In the genomic region with DNA sequence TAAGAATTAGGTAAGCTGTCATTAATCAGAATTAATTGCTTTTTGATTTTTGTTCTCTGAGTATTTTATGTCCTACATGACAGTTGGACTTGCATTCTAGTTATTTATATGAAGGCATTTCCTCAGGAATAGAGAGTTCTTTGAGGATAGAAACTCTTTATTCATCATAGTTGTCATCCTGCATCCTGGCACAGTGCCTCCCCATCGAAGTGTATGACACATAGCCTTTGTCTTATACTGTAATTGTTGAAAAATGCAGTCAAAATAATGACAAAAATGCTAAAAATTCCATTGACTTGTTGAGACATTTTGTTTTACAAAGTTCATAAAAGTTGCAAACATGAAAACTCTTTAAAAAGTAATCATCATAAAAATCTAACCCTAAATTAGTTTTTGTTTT, we compare ENCODE assay signal across 23 cellular contexts. TPM values are rescaled to one million over a fixed set of nuclear protein-coding genes. Genes with fewer than 3 reads are reported as not detected.
A peak's percentile ranks its signal among the peaks of the same experiment; 100 is the strongest.
DNase-seq lines count a peak whose midpoint lies in the region; ATAC-seq, FAIRE-seq and TF ChIP-seq lines count a peak whose summit lies in the region.
"Had no signal": no experiment of that assay in that cellular context is flagged by ENCODE, and none has a peak within 500 bp of the region (broad histone marks: within the 10 kb centered on the region; RNA-seq: fewer than 3 reads in every experiment).

No MANE protein-coding gene starts in this region.

- H3K36me3 ChIP-seq in astrocyte (ENCODE audit: insufficient read depth, low read length) (no peaks in the 10 kb centered on the region), OCI-LY7 (ENCODE audit: insufficient read depth, low read length) (no peaks in the 10 kb centered on the region)
- no peaks in the 10 kb centered on the region for H3K36me3 ChIP-seq in CD8-positive, alpha-beta T cell (ENCODE audit: insufficient read depth, low read length)
- H3K36me3 ChIP-seq: colonic mucosa, esophagus squamous epithelium, uterus had no signal

- peaks cover 6% of the 10 kb centered on the region for H3K9me3 Mint-ChIP-seq in astrocyte (ENCODE audit: unreplicated experiment)
- peaks cover 9% of the 10 kb centered on the region for H3K9me3 Mint-ChIP-seq in CD8-positive, alpha-beta T cell
- H3K9me3 Mint-ChIP-seq: stimulated activated naive CD8-positive, alpha-beta T cell treated with anti-CD3 and anti-CD28 coated beads, Interleukin-15, Interleukin-2, amounts not matched to agents 100 ng/mL and 50 ng/mL, for 24 hours had no signal

- no peaks in the 10 kb centered on the region for H3K36me3 Mint-ChIP-seq in astrocyte (ENCODE audit: low read depth, unreplicated experiment)
- H3K36me3 Mint-ChIP-seq in CD8-positive, alpha-beta T cell: no peaks in the 10 kb centered on the region

- H3K4me3 Mint-ChIP-seq in astrocyte (ENCODE audit: unreplicated experiment): no peak overlapping the region
- no peak overlapping the region for H3K4me3 Mint-ChIP-seq in CD8-positive, alpha-beta T cell
- H3K4me3 Mint-ChIP-seq: activated CD4-positive, alpha-beta T cell treated with anti-CD3 and anti-CD28 coated beads, Interleukin-2, amount 10 ng/mL, durations not matched to agents 7 days and 5 days; H9; stimulated activated naive CD8-positive, alpha-beta T cell treated with anti-CD3 and anti-CD28 coated beads, Interleukin-15, Interleukin-2, amounts not matched to agents 100 ng/mL and 50 ng/mL, for 24 hours had no signal

- DNase-seq in AG04449 (ENCODE audit: low read depth, low spot score): peak; percentile 5
- DNase-seq in HT1080 (ENCODE audit: low read depth): peak; percentile 64
- peak; percentile 80 for DNase-seq in astrocyte (ENCODE audit: low read depth)
- peak; percentile 64 to 85 for DNase-seq in foreskin keratinocyte
- no peak for DNase-seq in OCI-LY7 (ENCODE audit: low spot score)
- DNase-seq in CD8-positive, alpha-beta T cell: no peak
- DNase-seq in DMS79 treated with DMSO at 0.1 percent for 48 hours (lab: John Stamatoyannopoulos, UW): no peak
- DNase-seq in cerebellar cortex (ENCODE audit: low spot score): no peak
- DNase-seq: activated CD4-positive, alpha-beta T cell treated with anti-CD3 and anti-CD28 coated beads, Interleukin-2, amount 10 ng/mL, durations not matched to agents 7 days and 5 days; activated T-cell treated with anti-CD3 and anti-CD28 coated beads, Interleukin-2, amount 50 U/mL, for 1 hour; Calu3; colonic mucosa; esophagus squamous epithelium; H9; mesendoderm; NCI-H187; NCI-H526 treated with DMSO at 0.1 percent for 48 hours; RPMI8226; small intestine; T-helper 2 cell; uterus had no signal

- no peaks in the 10 kb centered on the region for H3K27me3 ChIP-seq in astrocyte (ENCODE audit: insufficient read depth, low read length)
- H3K27me3 ChIP-seq in foreskin keratinocyte: no peaks in the 10 kb centered on the region
- no peaks in the 10 kb centered on the region for H3K27me3 ChIP-seq in CD8-positive, alpha-beta T cell (ENCODE audit: insufficient read depth, low read length)
- H3K27me3 ChIP-seq: colonic mucosa, esophagus squamous epithelium, uterus had no signal

- peak; percentile 68 for FAIRE-seq in astrocyte (lab: Jason Lieb, UNC)
- FAIRE-seq: A549, small intestine had no signal

- no peaks in the 10 kb centered on the region for H3K4me1 Mint-ChIP-seq in astrocyte (ENCODE audit: low read depth, unreplicated experiment)
- H3K4me1 Mint-ChIP-seq in CD8-positive, alpha-beta T cell (ENCODE audit: low read depth): peaks cover 5% of the 10 kb centered on the region
- H3K4me1 Mint-ChIP-seq: H9 had no signal

- H3K27ac ChIP-seq in astrocyte (ENCODE audit: low read depth, low read length) (no peak overlapping the region), foreskin keratinocyte (no peak overlapping the region), OCI-LY7 (ENCODE audit: low read depth, low read length, poor library complexity, severe bottlenecking) (no peak overlapping the region)
- H3K27ac ChIP-seq in CD8-positive, alpha-beta T cell (ENCODE audit: low read depth, low read length): no peak overlapping the region
- H3K27ac ChIP-seq: A549, colonic mucosa, esophagus squamous epithelium, uterus had no signal

- H3K9me2 ChIP-seq in OCI-LY7 (ENCODE audit: insufficient read depth, low read length): no peaks in the 10 kb centered on the region

- H3K27me3 Mint-ChIP-seq in astrocyte (ENCODE audit: low read depth, unreplicated experiment): no peaks in the 10 kb centered on the region
- H3K27me3 Mint-ChIP-seq in CD8-positive, alpha-beta T cell (ENCODE audit: low read depth): no peaks in the 10 kb centered on the region
- H3K27me3 Mint-ChIP-seq: stimulated activated naive CD8-positive, alpha-beta T cell treated with anti-CD3 and anti-CD28 coated beads, Interleukin-15, Interleukin-2, amounts not matched to agents 100 ng/mL and 50 ng/mL, for 24 hours had no signal

- TF ChIP-seq CTCF in AG04449 (IDR thresholded peaks at IDR 0.05; ENCODE audit: insufficient read depth, low read length, missing control alignments) (no peak), astrocyte (IDR thresholded peaks at IDR 0.05; ENCODE audit: insufficient read depth, low read depth, low read length) (no peak), foreskin keratinocyte (conservative IDR thresholded peaks at IDR 0.05) (no peak), OCI-LY7 (conservative IDR thresholded peaks at IDR 0.05; ENCODE audit: low read length) (no peak)
- no peak for TF ChIP-seq CTCF in CD8-positive, alpha-beta T cell (IDR thresholded peaks at IDR 0.05)

- H4K20me1 ChIP-seq in astrocyte (ENCODE audit: insufficient read depth, low read length) (no peaks in the 10 kb centered on the region), OCI-LY7 (ENCODE audit: insufficient read depth, low read length) (no peaks in the 10 kb centered on the region)

- H3K9ac ChIP-seq in astrocyte (ENCODE audit: low read length): no peak overlapping the region

- POLR2A ChIA-PET in AG04449 (lab: Yijun Ruan, JAX) (no interaction called here), OCI-LY7 (lab: Charles Lee) (interaction anchor here (1.5 kb wide), 1 partner anchor 9 kb away, joined by 3 read pairs; no protein-coding TSS in a partner anchor)
- POLR2A ChIA-PET in CD8-positive, alpha-beta T cell (lab: Charles Lee): no interaction called here

- peak overlapping the region; percentile 24 for H3K4me2 ChIP-seq in astrocyte (ENCODE audit: low read length)
- no peak overlapping the region for H3K4me2 ChIP-seq in OCI-LY7 (ENCODE audit: low read length)
- H3K4me2 ChIP-seq: A549 had no signal

- H3K79me2 ChIP-seq in astrocyte (ENCODE audit: insufficient read depth, low read length): no peaks in the 10 kb centered on the region
- H3K79me2 ChIP-seq in OCI-LY7 (ENCODE audit: insufficient read depth, low read depth, low read length): no peaks in the 10 kb centered on the region

- H3K4me3 ChIP-seq in AG04449 (ENCODE audit: low read depth, low read length) (no peak overlapping the region), astrocyte (ENCODE audit: insufficient read depth, low read depth, low read length) (no peak overlapping the region), OCI-LY7 (ENCODE audit: low read depth, low read length, poor library complexity, severe bottlenecking) (no peak overlapping the region)
- no peak overlapping the region for H3K4me3 ChIP-seq in CD8-positive, alpha-beta T cell (ENCODE audit: low read depth, low read length)
- H3K4me3 ChIP-seq: A549, colonic mucosa, esophagus squamous epithelium, uterus had no signal

- no peak overlapping the region for H3K27ac Mint-ChIP-seq in astrocyte (ENCODE audit: unreplicated experiment)
- H3K27ac Mint-ChIP-seq in CD8-positive, alpha-beta T cell: no peak overlapping the region
- H3K27ac Mint-ChIP-seq: activated CD4-positive, alpha-beta T cell treated with anti-CD3 and anti-CD28 coated beads, Interleukin-2, amount 10 ng/mL, durations not matched to agents 7 days and 5 days; H9; stimulated activated naive CD8-positive, alpha-beta T cell treated with anti-CD3 and anti-CD28 coated beads, Interleukin-15, Interleukin-2, amounts not matched to agents 100 ng/mL and 50 ng/mL, for 24 hours had no signal

- H3K9me3 ChIP-seq in astrocyte (ENCODE audit: insufficient read depth, low read depth, low read length) (no peaks in the 10 kb centered on the region), OCI-LY7 (ENCODE audit: low read length) (no peaks in the 10 kb centered on the region)
- no peaks in the 10 kb centered on the region for H3K9me3 ChIP-seq in CD8-positive, alpha-beta T cell (ENCODE audit: low read length)
- H3K9me3 ChIP-seq: A549, colonic mucosa, esophagus squamous epithelium, uterus had no signal

- H3K4me1 ChIP-seq in astrocyte (ENCODE audit: insufficient read depth, low read length) (peaks cover 13% of the 10 kb centered on the region), foreskin keratinocyte (peaks cover 22% of the 10 kb centered on the region), OCI-LY7 (ENCODE audit: insufficient read depth, low read length, poor library complexity, severe bottlenecking) (no peaks in the 10 kb centered on the region)
- no peaks in the 10 kb centered on the region for H3K4me1 ChIP-seq in CD8-positive, alpha-beta T cell (ENCODE audit: insufficient read depth, low read length)
- H3K4me1 ChIP-seq: A549, colonic mucosa, esophagus squamous epithelium, uterus had no signal

- CTCF ChIA-PET in AG04449 (lab: Yijun Ruan, JAX) (interaction anchor here (1.9 kb wide), 1 partner anchor 436 kb away, joined by 4 read pairs; no protein-coding TSS in a partner anchor), OCI-LY7 (lab: Charles Lee; ENCODE audit: unreplicated experiment) (no interaction called here)
- CTCF ChIA-PET in CD8-positive, alpha-beta T cell (lab: Charles Lee): no interaction called here

- intact Hi-C loops in OCI-LY7 (cut with micrococcal nuclease; ENCODE audit: unreplicated experiment): no loop called here
- intact Hi-C loops in CD8-positive, alpha-beta T cell (cut with DNase I, micrococcal nuclease): no loop called here

- ATAC-seq in foreskin keratinocyte: peak; percentile 87
- no peak for ATAC-seq in CD8-positive, alpha-beta T cell
- ATAC-seq: A549 had no signal

- no peak overlapping the region for H2AFZ ChIP-seq in astrocyte (ENCODE audit: low read depth, low read length)
- H2AFZ ChIP-seq in OCI-LY7 (ENCODE audit: low read length): no peak overlapping the region

- no TSS peak for BruUV-seq in OCI-LY7 (replicated peaks; lab: Mats Ljungman, UMichigan)

RNA-seq across cellular contexts. Expression of a gene that starts 36.5 kb away (rescaled TPM):
- total RNA-seq in HT1080 (2014; rRNA removed; shearing (Covaris generic)): not detected in 2 replicates
- 0.21 TPM in 1 of 2 replicates, not detected in the other for polyA plus RNA-seq in HT1080 (2015; cell fraction: cytosol; rRNA removed)
- not detected in 2 replicates for polyA plus RNA-seq in HT1080 (2015; cell fraction: nucleus; rRNA removed)
- total RNA-seq in astrocyte (0.53 and 0.91 TPM in 2 replicates), foreskin keratinocyte (not detected in 2 replicates), OCI-LY7 (2022) (not detected in 2 replicates)
- 0.26 TPM in 1 of 2 replicates, not detected in the other for polyA plus RNA-seq in foreskin keratinocyte
- total RNA-seq in OCI-LY7 (2014; rRNA removed; shearing (Covaris generic)): not detected in 2 replicates
- total RNA-seq in CD8-positive, alpha-beta T cell: not detected
- total RNA-seq: activated CD4-positive, alpha-beta T cell treated with anti-CD3 and anti-CD28 coated beads, Interleukin-2, amount 10 ng/mL, durations not matched to agents 7 days and 5 days; esophagus squamous epithelium had no signal
- polyA plus RNA-seq: small intestine had no signal

Comparison
In these comparisons a context has a peak if more than half of its experiments do, and no peak if none do; other contexts are left out.
1. DNase-seq: peak in AG04449 (single experiment), HT1080 (single experiment), astrocyte (single experiment) and foreskin keratinocyte (2 of 2); none in OCI-LY7 (single experiment), CD8-positive, alpha-beta T cell (0 of 7), DMS79 treated with DMSO at 0.1 percent for 48 hours (single experiment) and cerebellar cortex (single experiment).